32 cellular contexts compared by ENCODE assay signal in the genomic region with DNA sequence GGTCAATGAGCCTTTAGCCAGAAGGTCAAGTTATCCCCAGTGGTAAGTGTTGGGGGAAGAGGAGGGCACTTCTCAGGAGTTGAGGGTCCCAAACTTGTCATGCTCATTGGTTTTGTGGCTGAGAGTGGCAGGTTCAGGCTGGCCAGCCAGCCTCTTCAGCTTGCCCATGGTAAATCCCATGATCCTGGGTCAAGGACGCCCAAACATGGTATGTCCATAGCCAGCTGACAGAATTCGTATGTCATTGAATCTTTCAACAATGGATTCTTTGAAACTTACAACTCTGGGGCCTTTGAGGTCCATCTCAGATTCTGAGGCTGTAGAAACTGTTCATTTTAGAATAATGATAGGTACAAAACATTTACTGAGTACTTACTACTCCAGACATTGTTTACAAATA. TPM values are rescaled to one million over a fixed set of nuclear protein-coding genes. Genes with fewer than 3 reads are reported as not detected.
"Had no signal": no experiment of that assay in that cellular context is flagged by ENCODE, and none has a peak within 500 bp of the region (broad histone marks: within the 10 kb centered on the region; RNA-seq: fewer than 3 reads in every experiment).

No MANE protein-coding gene starts in this region.

- FAIRE-seq: urothelium cell line had no signal

- ATAC-seq: stimulated activated effector memory CD8-positive, alpha-beta T cell treated with anti-CD3 and anti-CD28 coated beads, Interleukin-12 subunit alpha, Interleukin-12 subunit beta, amount 100 ng/mL, for 72 hours; stimulated activated memory B cell treated with anti-CD40 and anti-IgM and Interleukin-4, amounts not matched to agents 10 μg/mL and 1 μg/mL and 100 μg/mL, for 72 hours; stimulated activated naive B cell treated with anti-CD40 and anti-IgM and Interleukin-4, amounts not matched to agents 10 μg/mL and 1 μg/mL and 100 μg/mL, for 72 hours; stimulated activated naive CD8-positive, alpha-beta T cell treated with anti-CD3 and anti-CD28 coated beads, Interleukin-15, amount 100 ng/mL, for 72 hours; stimulated activated naive CD8-positive, alpha-beta T cell treated with anti-CD3 and anti-CD28 coated beads, Interleukin-15, Interleukin-2, amounts not matched to agents 100 U/mL and 50 U/mL, for 24 hours; upper lobe of right lung had no signal

- H3K9me3 ChIP-seq: stomach, suprapubic skin, testis, thoracic aorta, thyroid gland, tibial artery, tibial nerve, transverse colon, upper lobe of left lung, upper lobe of right lung, uterus, vagina had no signal

- H3K27ac Mint-ChIP-seq: stimulated activated effector memory CD8-positive, alpha-beta T cell treated with anti-CD3 and anti-CD28 coated beads, Interleukin-12 subunit alpha, Interleukin-12 subunit beta, amount 100 ng/mL, for 72 hours; stimulated activated memory B cell treated with anti-CD40 and anti-IgM and Interleukin-4, amounts not matched to agents 10 μg/mL and 1 μg/mL and 100 μg/mL, for 72 hours; stimulated activated naive B cell treated with anti-CD40 and anti-IgM and Interleukin-4, amounts not matched to agents 10 μg/mL and 1 μg/mL and 100 μg/mL, for 72 hours; stimulated activated naive CD8-positive, alpha-beta T cell treated with anti-CD3 and anti-CD28 coated beads, Interleukin-15, amount 100 ng/mL, for 72 hours; stimulated activated naive CD8-positive, alpha-beta T cell treated with anti-CD3 and anti-CD28 coated beads, Interleukin-15, Interleukin-2, amounts not matched to agents 100 ng/mL and 50 ng/mL, for 24 hours; type B pancreatic cell had no signal

- H3K36me3 Mint-ChIP-seq: stimulated activated effector memory CD8-positive, alpha-beta T cell treated with anti-CD3 and anti-CD28 coated beads, Interleukin-12 subunit alpha, Interleukin-12 subunit beta, amount 100 ng/mL, for 72 hours; stimulated activated memory B cell treated with anti-CD40 and anti-IgM and Interleukin-4, amounts not matched to agents 10 μg/mL and 1 μg/mL and 100 μg/mL, for 72 hours; type B pancreatic cell had no signal

- H3K4me1 ChIP-seq: stomach, suprapubic skin, testis, thyroid gland, tibial artery, tibial nerve, transverse colon, upper lobe of left lung, upper lobe of right lung, uterus, vagina had no signal

- H3K4me3 Mint-ChIP-seq: stimulated activated effector memory CD8-positive, alpha-beta T cell treated with anti-CD3 and anti-CD28 coated beads, Interleukin-12 subunit alpha, Interleukin-12 subunit beta, amount 100 ng/mL, for 72 hours; stimulated activated memory B cell treated with anti-CD40 and anti-IgM and Interleukin-4, amounts not matched to agents 10 μg/mL and 1 μg/mL and 100 μg/mL, for 72 hours; stimulated activated naive B cell treated with anti-CD40 and anti-IgM and Interleukin-4, amounts not matched to agents 10 μg/mL and 1 μg/mL and 100 μg/mL, for 72 hours; stimulated activated naive CD8-positive, alpha-beta T cell treated with anti-CD3 and anti-CD28 coated beads, Interleukin-15, amount 100 ng/mL, for 72 hours; stimulated activated naive CD8-positive, alpha-beta T cell treated with anti-CD3 and anti-CD28 coated beads, Interleukin-15, Interleukin-2, amounts not matched to agents 100 ng/mL and 50 ng/mL, for 24 hours; type B pancreatic cell had no signal

- H3K4me1 Mint-ChIP-seq: stimulated activated effector memory CD8-positive, alpha-beta T cell treated with anti-CD3 and anti-CD28 coated beads, Interleukin-12 subunit alpha, Interleukin-12 subunit beta, amount 100 ng/mL, for 72 hours; stimulated activated naive CD8-positive, alpha-beta T cell treated with anti-CD3 and anti-CD28 coated beads, Interleukin-15, amount 100 ng/mL, for 72 hours had no signal

- H3K27me3 ChIP-seq: stomach, suprapubic skin, testis, thyroid gland, tibial artery, tibial nerve, transverse colon, upper lobe of left lung, upper lobe of right lung, uterus, vagina had no signal

- H3K36me3 ChIP-seq: stomach, suprapubic skin, thoracic aorta, thyroid gland, tibial artery, tibial nerve, transverse colon, upper lobe of left lung, upper lobe of right lung, uterus, vagina had no signal

- H3K27ac ChIP-seq: stomach, suprapubic skin, testis, thoracic aorta, thyroid gland, tibial artery, tibial nerve, transverse colon, upper lobe of left lung, upper lobe of right lung, uterus, vagina had no signal

- H3K9me3 Mint-ChIP-seq: stimulated activated effector memory CD8-positive, alpha-beta T cell treated with anti-CD3 and anti-CD28 coated beads, Interleukin-12 subunit alpha, Interleukin-12 subunit beta, amount 100 ng/mL, for 72 hours; stimulated activated memory B cell treated with anti-CD40 and anti-IgM and Interleukin-4, amounts not matched to agents 10 μg/mL and 1 μg/mL and 100 μg/mL, for 72 hours; stimulated activated naive CD8-positive, alpha-beta T cell treated with anti-CD3 and anti-CD28 coated beads, Interleukin-15, amount 100 ng/mL, for 72 hours; stimulated activated naive CD8-positive, alpha-beta T cell treated with anti-CD3 and anti-CD28 coated beads, Interleukin-15, Interleukin-2, amounts not matched to agents 100 ng/mL and 50 ng/mL, for 24 hours; type B pancreatic cell had no signal

- DNase-seq: stimulated activated CD4-positive, alpha-beta T cell treated with anti-CD3 and anti-CD28 coated beads, Interleukin-2, amount 100 ng/mL, for 48 hours; stimulated activated CD4-positive, alpha-beta T cell treated with anti-CD3 and anti-CD28 coated beads, Interleukin-4, amount 100 ng/mL, for 1 hour; stimulated activated CD4-positive, alpha-beta T cell treated with anti-CD3 and anti-CD28 coated beads, Interleukin-4, amount 100 ng/mL, for 24 hours; stimulated activated CD4-positive, alpha-beta T cell treated with anti-CD3 and anti-CD28 coated beads, Interleukin-4, amount 100 ng/mL, for 4 hours; stimulated activated CD8-positive, alpha-beta memory T cell treated with anti-CD3 and anti-CD28 coated beads, Interleukin-4, amount 100 ng/mL, for 48 hours; stimulated activated naive B cell treated with anti-CD40 and anti-IgM and Interleukin-4, amounts not matched to agents 10 μg/mL and 1 μg/mL and 100 μg/mL, for 72 hours; stimulated activated naive CD4-positive, alpha-beta T cell; stimulated activated naive CD4-positive, alpha-beta T cell treated with Interleukin-2 at 50 U/mL for 16 hours; stimulated activated naive CD8-positive, alpha-beta T cell treated with anti-CD3 and anti-CD28 coated beads, Interleukin-15, amount 100 ng/mL, for 72 hours; stimulated activated naive CD8-positive, alpha-beta T cell treated with anti-CD3 and anti-CD28 coated beads, Interleukin-15, Interleukin-2, amounts not matched to agents 100 U/mL and 50 U/mL, for 24 hours; stomach; substantia nigra; testis; thyroid gland; tibial artery; transverse colon; trophoblast cell; upper lobe of left lung; upper lobe of right lung; uterus had no signal

- H3K27me3 Mint-ChIP-seq: stimulated activated memory B cell treated with anti-CD40 and anti-IgM and Interleukin-4, amounts not matched to agents 10 μg/mL and 1 μg/mL and 100 μg/mL, for 72 hours; stimulated activated naive B cell treated with anti-CD40 and anti-IgM and Interleukin-4, amounts not matched to agents 10 μg/mL and 1 μg/mL and 100 μg/mL, for 72 hours; stimulated activated naive CD8-positive, alpha-beta T cell treated with anti-CD3 and anti-CD28 coated beads, Interleukin-15, Interleukin-2, amounts not matched to agents 100 ng/mL and 50 ng/mL, for 24 hours had no signal

- H3K4me3 ChIP-seq: stomach, suprapubic skin, testis, thoracic aorta, thyroid gland, tibial artery, tibial nerve, transverse colon, upper lobe of left lung, upper lobe of right lung, uterus, vagina had no signal

RNA-seq across cellular contexts. Expression of gene RSPO4, which starts 36.1 kb away (rescaled TPM):
- total RNA-seq: stomach, temporal lobe, thoracic aorta, transverse colon, ureter, urinary bladder, vagina had no signal
